In genomic region chr17:44308320-44308818, GRCh38 we compare ENCODE assay signal across 1 cellular context.
TF ChIP-seq lines count a peak whose summit lies in the region.

TSS of gene RUNDC3A (plus strand) at chr17:44308601. CDS start at chr17:44308833, 232 bp downstream.

TF ChIP-seq in K562, 482 proteins besides CTCF, POLR2A, EP300 and RAD21 (continued from another document):
- no peak for TF ChIP-seq ZBTB33 (CRISPR knock-in tag; IDR thresholded peaks at IDR 0.05)
- no peak for TF ChIP-seq SMC3 (conservative IDR thresholded peaks at IDR 0.05; ENCODE audit: insufficient read depth, low read depth, low read length)
